ENCODE assay signal across 1 cellular context in the genomic region with DNA sequence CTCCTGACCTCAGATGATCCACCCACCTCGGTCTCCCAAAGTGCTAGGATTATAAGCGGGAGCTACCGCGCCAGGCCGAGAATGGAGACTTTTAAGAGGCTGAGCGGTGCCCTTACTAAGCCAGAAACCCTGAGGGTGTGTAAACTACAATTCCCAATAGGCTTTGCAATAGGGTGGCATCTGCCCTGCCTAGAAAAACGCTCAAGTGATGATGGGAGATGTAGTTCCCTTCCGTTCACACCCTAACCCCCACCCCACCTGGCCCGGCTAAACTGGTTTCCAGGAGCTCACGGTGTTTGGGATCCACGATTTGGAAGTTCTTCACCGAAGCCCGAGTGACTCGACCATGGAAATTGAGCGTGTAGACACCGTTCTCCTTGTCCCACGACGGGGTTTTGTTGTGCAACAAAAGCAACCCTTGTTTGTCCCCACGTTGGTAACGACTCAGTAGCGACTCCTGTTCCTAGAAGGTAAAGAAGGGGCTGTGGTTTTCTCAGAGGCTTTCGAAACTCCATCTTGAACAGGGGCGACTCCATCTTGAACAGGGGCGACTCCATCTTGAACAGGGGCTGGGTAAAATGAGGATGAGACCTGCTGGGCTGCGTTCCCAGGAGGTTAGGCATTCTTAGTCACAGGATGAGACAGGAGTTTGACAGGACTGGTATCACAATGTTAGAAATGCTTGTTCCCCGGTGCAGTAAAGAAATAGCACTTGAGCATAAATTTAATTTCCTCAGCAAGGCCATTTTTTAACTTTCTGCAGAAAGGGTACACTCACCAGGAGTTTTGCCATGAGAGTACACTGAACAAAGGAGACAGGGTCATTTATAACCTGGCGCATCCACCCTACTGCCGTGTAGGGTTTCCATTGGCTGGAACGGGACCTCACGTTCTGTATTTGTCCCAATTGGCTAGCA.
TF ChIP-seq lines count a peak whose summit lies in the region.

No MANE protein-coding gene starts in this region.

TF ChIP-seq in A549, 52 proteins besides CTCF, POLR2A, EP300 and RAD21 (continued from another document):
- TF ChIP-seq, protein P1, sequence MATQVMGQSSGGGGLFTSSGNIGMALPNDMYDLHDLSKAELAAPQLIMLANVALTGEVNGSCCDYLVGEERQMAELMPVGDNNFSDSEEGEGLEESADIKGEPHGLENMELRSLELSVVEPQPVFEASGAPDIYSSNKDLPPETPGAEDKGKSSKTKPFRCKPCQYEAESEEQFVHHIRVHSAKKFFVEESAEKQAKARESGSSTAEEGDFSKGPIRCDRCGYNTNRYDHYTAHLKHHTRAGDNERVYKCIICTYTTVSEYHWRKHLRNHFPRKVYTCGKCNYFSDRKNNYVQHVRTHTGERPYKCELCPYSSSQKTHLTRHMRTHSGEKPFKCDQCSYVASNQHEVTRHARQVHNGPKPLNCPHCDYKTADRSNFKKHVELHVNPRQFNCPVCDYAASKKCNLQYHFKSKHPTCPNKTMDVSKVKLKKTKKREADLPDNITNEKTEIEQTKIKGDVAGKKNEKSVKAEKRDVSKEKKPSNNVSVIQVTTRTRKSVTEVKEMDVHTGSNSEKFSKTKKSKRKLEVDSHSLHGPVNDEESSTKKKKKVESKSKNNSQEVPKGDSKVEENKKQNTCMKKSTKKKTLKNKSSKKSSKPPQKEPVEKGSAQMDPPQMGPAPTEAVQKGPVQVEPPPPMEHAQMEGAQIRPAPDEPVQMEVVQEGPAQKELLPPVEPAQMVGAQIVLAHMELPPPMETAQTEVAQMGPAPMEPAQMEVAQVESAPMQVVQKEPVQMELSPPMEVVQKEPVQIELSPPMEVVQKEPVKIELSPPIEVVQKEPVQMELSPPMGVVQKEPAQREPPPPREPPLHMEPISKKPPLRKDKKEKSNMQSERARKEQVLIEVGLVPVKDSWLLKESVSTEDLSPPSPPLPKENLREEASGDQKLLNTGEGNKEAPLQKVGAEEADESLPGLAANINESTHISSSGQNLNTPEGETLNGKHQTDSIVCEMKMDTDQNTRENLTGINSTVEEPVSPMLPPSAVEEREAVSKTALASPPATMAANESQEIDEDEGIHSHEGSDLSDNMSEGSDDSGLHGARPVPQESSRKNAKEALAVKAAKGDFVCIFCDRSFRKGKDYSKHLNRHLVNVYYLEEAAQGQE (IDR thresholded peaks at IDR 0.05), result 0 out of 2 replicates have a peak, but pooled peaks have one; percentile 10
- TF ChIP-seq FOXS1 (CRISPR knock-in tag; IDR thresholded peaks at IDR 0.05) (peak; percentile 98), HOXB13 (CRISPR knock-in tag; IDR thresholded peaks at IDR 0.05; ENCODE audit: low read depth) (peak; percentile 96), HEYL (CRISPR knock-in tag; IDR thresholded peaks at IDR 0.05) (peak; percentile 100), RFX5 (IDR thresholded peaks at IDR 0.05) (no peak), CHD4 (IDR thresholded peaks at IDR 0.05; ENCODE audit: borderline replicate concordance) (no peak), NPAS2 (CRISPR knock-in tag; IDR thresholded peaks at IDR 0.05; ENCODE audit: borderline replicate concordance) (peak; percentile 78), TFCP2L1 (CRISPR knock-in tag; IDR thresholded peaks at IDR 0.05) (peak; percentile 97), RCOR1 (IDR thresholded peaks at IDR 0.05; ENCODE audit: low read depth, low read length) (no peak), GATA3 (IDR thresholded peaks at IDR 0.05; ENCODE audit: borderline replicate concordance) (no peak), HOXB5 (CRISPR knock-in tag; IDR thresholded peaks at IDR 0.05) (peak; percentile 98), TP53 (CRISPR knock-in tag; IDR thresholded peaks at IDR 0.05) (peak; percentile 98), HOXA7 (CRISPR knock-in tag; IDR thresholded peaks at IDR 0.05) (peak; percentile 89), HDAC2 (IDR thresholded peaks at IDR 0.05) (no peak), POLR2AphosphoS2 (conservative IDR thresholded peaks at IDR 0.05; ENCODE audit: low read length) (peak; percentile 91), NFE2L2 (conservative IDR thresholded peaks at IDR 0.05; ENCODE audit: low read length) (no peak), EHMT2 (IDR thresholded peaks at IDR 0.05; ENCODE audit: low read depth) (no peak)
- TF ChIP-seq, protein P2, sequence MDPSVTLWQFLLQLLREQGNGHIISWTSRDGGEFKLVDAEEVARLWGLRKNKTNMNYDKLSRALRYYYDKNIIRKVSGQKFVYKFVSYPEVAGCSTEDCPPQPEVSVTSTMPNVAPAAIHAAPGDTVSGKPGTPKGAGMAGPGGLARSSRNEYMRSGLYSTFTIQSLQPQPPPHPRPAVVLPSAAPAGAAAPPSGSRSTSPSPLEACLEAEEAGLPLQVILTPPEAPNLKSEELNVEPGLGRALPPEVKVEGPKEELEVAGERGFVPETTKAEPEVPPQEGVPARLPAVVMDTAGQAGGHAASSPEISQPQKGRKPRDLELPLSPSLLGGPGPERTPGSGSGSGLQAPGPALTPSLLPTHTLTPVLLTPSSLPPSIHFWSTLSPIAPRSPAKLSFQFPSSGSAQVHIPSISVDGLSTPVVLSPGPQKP (IDR thresholded peaks at IDR 0.05; ENCODE audit: low read depth, low read length), result no peak
- TF ChIP-seq, protein P3, sequence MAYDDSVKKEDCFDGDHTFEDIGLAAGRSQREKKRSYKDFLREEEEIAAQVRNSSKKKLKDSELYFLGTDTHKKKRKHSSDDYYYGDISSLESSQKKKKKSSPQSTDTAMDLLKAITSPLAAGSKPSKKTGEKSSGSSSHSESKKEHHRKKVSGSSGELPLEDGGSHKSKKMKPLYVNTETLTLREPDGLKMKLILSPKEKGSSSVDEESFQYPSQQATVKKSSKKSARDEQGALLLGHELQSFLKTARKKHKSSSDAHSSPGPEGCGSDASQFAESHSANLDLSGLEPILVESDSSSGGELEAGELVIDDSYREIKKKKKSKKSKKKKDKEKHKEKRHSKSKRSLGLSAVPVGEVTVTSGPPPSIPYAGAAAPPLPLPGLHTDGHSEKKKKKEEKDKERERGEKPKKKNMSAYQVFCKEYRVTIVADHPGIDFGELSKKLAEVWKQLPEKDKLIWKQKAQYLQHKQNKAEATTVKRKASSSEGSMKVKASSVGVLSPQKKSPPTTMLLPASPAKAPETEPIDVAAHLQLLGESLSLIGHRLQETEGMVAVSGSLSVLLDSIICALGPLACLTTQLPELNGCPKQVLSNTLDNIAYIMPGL (CRISPR knock-in tag; IDR thresholded peaks at IDR 0.05; ENCODE audit: borderline replicate concordance), result peak; percentile 87
- TF ChIP-seq, protein P4, sequence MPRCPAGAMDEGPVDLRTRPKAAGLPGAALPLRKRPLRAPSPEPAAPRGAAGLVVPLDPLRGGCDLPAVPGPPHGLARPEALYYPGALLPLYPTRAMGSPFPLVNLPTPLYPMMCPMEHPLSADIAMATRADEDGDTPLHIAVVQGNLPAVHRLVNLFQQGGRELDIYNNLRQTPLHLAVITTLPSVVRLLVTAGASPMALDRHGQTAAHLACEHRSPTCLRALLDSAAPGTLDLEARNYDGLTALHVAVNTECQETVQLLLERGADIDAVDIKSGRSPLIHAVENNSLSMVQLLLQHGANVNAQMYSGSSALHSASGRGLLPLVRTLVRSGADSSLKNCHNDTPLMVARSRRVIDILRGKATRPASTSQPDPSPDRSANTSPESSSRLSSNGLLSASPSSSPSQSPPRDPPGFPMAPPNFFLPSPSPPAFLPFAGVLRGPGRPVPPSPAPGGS (IDR thresholded peaks at IDR 0.05), result no peak
TF ChIP-seq in A549: peak in this region for 17.
